In the genomic region with DNA sequence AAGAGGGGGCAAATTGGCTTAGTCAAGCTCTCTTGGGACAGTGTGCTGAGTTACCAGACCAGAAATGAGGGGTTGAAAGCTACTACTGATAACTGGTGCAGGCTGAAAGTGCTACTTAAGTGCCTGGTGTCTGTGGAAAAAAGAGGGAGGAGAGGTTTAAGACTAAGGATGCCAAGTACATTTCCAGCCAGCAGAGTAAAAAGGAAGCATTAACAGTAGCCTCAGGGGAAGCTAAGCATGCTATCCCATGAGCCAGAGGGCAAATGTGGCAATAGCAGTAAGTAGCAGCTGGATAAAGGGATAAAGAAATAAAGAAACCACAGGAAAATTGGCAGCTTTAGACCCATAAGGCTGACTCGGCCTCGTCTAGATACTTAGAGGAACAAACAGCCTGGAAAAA, we compare ENCODE assay signal across 2 cellular contexts.
A peak's percentile ranks its signal among the peaks of the same experiment; 100 is the strongest.
TF ChIP-seq lines count a peak whose summit lies in the region.

No MANE protein-coding gene starts in this region.

TF ChIP-seq in IMR-90, 13 proteins besides CTCF, POLR2A, EP300 and RAD21:
- TF ChIP-seq, protein P1, sequence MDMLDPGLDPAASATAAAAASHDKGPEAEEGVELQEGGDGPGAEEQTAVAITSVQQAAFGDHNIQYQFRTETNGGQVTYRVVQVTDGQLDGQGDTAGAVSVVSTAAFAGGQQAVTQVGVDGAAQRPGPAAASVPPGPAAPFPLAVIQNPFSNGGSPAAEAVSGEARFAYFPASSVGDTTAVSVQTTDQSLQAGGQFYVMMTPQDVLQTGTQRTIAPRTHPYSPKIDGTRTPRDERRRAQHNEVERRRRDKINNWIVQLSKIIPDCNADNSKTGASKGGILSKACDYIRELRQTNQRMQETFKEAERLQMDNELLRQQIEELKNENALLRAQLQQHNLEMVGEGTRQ (IDR thresholded peaks at IDR 0.05; ENCODE audit: low read depth, low read length) = no peak
- peak; percentile 90 for TF ChIP-seq CEBPB (IDR thresholded peaks at IDR 0.05; ENCODE audit: low read depth, low read length)

TF ChIP-seq in WTC11, 78 proteins besides CTCF, POLR2A, EP300 and RAD21 (continued from another document):
- TF ChIP-seq, protein P2, sequence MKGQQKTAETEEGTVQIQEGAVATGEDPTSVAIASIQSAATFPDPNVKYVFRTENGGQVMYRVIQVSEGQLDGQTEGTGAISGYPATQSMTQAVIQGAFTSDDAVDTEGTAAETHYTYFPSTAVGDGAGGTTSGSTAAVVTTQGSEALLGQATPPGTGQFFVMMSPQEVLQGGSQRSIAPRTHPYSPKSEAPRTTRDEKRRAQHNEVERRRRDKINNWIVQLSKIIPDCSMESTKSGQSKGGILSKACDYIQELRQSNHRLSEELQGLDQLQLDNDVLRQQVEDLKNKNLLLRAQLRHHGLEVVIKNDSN (CRISPR knock-in tag; IDR thresholded peaks at IDR 0.05) = no peak
- TF ChIP-seq SOX15 (CRISPR knock-in tag; IDR thresholded peaks at IDR 0.05) (no peak), ZNF317 (CRISPR knock-in tag; IDR thresholded peaks at IDR 0.05; ENCODE audit: borderline replicate concordance, low read depth) (no peak), MXD4 (CRISPR knock-in tag; IDR thresholded peaks at IDR 0.05; ENCODE audit: borderline replicate concordance) (no peak), ZNF416 (CRISPR knock-in tag; IDR thresholded peaks at IDR 0.05) (no peak), JAZF1 (CRISPR knock-in tag; IDR thresholded peaks at IDR 0.05) (no peak), KAT7 (CRISPR knock-in tag; IDR thresholded peaks at IDR 0.05; ENCODE audit: borderline replicate concordance) (no peak), ZNF121 (CRISPR knock-in tag; IDR thresholded peaks at IDR 0.05) (no peak)
- TF ChIP-seq, protein P3, sequence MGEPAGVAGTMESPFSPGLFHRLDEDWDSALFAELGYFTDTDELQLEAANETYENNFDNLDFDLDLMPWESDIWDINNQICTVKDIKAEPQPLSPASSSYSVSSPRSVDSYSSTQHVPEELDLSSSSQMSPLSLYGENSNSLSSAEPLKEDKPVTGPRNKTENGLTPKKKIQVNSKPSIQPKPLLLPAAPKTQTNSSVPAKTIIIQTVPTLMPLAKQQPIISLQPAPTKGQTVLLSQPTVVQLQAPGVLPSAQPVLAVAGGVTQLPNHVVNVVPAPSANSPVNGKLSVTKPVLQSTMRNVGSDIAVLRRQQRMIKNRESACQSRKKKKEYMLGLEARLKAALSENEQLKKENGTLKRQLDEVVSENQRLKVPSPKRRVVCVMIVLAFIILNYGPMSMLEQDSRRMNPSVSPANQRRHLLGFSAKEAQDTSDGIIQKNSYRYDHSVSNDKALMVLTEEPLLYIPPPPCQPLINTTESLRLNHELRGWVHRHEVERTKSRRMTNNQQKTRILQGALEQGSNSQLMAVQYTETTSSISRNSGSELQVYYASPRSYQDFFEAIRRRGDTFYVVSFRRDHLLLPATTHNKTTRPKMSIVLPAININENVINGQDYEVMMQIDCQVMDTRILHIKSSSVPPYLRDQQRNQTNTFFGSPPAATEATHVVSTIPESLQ (CRISPR knock-in tag; IDR thresholded peaks at IDR 0.05) = no peak
- TF ChIP-seq, protein P4, sequence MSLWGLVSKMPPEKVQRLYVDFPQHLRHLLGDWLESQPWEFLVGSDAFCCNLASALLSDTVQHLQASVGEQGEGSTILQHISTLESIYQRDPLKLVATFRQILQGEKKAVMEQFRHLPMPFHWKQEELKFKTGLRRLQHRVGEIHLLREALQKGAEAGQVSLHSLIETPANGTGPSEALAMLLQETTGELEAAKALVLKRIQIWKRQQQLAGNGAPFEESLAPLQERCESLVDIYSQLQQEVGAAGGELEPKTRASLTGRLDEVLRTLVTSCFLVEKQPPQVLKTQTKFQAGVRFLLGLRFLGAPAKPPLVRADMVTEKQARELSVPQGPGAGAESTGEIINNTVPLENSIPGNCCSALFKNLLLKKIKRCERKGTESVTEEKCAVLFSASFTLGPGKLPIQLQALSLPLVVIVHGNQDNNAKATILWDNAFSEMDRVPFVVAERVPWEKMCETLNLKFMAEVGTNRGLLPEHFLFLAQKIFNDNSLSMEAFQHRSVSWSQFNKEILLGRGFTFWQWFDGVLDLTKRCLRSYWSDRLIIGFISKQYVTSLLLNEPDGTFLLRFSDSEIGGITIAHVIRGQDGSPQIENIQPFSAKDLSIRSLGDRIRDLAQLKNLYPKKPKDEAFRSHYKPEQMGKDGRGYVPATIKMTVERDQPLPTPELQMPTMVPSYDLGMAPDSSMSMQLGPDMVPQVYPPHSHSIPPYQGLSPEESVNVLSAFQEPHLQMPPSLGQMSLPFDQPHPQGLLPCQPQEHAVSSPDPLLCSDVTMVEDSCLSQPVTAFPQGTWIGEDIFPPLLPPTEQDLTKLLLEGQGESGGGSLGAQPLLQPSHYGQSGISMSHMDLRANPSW (CRISPR knock-in tag; conservative IDR thresholded peaks at IDR 0.05; ENCODE audit: low read depth) = no peak
- TF ChIP-seq, protein P5, sequence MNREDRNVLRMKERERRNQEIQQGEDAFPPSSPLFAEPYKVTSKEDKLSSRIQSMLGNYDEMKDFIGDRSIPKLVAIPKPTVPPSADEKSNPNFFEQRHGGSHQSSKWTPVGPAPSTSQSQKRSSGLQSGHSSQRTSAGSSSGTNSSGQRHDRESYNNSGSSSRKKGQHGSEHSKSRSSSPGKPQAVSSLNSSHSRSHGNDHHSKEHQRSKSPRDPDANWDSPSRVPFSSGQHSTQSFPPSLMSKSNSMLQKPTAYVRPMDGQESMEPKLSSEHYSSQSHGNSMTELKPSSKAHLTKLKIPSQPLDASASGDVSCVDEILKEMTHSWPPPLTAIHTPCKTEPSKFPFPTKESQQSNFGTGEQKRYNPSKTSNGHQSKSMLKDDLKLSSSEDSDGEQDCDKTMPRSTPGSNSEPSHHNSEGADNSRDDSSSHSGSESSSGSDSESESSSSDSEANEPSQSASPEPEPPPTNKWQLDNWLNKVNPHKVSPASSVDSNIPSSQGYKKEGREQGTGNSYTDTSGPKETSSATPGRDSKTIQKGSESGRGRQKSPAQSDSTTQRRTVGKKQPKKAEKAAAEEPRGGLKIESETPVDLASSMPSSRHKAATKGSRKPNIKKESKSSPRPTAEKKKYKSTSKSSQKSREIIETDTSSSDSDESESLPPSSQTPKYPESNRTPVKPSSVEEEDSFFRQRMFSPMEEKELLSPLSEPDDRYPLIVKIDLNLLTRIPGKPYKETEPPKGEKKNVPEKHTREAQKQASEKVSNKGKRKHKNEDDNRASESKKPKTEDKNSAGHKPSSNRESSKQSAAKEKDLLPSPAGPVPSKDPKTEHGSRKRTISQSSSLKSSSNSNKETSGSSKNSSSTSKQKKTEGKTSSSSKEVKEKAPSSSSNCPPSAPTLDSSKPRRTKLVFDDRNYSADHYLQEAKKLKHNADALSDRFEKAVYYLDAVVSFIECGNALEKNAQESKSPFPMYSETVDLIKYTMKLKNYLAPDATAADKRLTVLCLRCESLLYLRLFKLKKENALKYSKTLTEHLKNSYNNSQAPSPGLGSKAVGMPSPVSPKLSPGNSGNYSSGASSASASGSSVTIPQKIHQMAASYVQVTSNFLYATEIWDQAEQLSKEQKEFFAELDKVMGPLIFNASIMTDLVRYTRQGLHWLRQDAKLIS (CRISPR knock-in tag; IDR thresholded peaks at IDR 0.05; ENCODE audit: borderline replicate concordance) = no peak
- TF ChIP-seq, protein P6, sequence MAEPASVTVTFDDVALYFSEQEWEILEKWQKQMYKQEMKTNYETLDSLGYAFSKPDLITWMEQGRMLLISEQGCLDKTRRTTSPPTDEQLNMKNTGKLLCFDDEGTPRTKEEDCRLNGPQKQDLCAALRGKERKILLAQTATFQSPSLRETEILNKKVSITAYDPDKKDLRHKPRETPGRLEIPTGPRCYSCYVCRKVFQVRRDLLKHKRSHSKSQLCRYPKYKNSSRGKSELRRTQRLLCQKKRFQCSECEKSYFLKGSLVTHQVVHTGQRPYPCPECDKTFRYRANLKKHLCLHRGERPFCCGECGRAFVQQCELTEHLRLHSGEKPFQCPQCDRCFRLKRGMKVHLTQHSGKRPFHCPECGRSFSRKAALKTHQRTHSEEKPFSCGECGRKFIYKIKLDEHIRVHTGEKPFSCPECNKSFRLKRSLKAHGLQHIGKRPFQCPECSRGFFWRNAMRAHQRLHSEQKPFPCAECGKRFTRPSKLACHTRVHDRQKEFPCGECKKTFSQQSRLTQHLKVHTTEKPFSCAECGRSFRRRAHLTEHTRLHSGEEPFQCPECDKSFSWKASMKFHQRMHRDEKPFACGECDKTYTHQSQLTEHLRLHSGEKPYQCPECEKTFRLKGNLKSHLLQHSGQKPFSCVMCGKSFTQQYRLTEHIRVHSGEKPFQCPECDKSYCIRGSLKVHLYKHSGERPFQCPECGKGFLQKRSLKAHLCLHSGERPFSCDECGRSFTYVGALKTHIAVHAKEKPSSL (CRISPR knock-in tag; conservative IDR thresholded peaks at IDR 0.05) = no peak
- TF ChIP-seq, protein P7, sequence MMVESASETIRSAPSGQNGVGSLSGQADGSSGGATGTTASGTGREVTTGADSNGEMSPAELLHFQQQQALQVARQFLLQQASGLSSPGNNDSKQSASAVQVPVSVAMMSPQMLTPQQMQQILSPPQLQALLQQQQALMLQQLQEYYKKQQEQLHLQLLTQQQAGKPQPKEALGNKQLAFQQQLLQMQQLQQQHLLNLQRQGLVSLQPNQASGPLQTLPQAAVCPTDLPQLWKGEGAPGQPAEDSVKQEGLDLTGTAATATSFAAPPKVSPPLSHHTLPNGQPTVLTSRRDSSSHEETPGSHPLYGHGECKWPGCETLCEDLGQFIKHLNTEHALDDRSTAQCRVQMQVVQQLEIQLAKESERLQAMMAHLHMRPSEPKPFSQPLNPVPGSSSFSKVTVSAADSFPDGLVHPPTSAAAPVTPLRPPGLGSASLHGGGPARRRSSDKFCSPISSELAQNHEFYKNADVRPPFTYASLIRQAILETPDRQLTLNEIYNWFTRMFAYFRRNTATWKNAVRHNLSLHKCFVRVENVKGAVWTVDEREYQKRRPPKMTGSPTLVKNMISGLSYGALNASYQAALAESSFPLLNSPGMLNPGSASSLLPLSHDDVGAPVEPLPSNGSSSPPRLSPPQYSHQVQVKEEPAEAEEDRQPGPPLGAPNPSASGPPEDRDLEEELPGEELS (CRISPR knock-in tag; IDR thresholded peaks at IDR 0.05) = no peak
- TF ChIP-seq, protein P8, sequence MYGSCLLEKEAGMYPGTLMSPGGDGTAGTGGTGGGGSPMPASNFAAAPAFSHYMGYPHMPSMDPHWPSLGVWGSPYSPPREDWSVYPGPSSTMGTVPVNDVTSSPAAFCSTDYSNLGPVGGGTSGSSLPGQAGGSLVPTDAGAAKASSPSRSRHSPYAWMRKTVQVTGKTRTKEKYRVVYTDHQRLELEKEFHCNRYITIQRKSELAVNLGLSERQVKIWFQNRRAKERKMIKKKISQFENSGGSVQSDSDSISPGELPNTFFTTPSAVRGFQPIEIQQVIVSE (CRISPR knock-in tag; IDR thresholded peaks at IDR 0.05; ENCODE audit: borderline replicate concordance) = no peak
